Comparison of ENCODE assay signal across 13 cellular contexts in the genomic region with DNA sequence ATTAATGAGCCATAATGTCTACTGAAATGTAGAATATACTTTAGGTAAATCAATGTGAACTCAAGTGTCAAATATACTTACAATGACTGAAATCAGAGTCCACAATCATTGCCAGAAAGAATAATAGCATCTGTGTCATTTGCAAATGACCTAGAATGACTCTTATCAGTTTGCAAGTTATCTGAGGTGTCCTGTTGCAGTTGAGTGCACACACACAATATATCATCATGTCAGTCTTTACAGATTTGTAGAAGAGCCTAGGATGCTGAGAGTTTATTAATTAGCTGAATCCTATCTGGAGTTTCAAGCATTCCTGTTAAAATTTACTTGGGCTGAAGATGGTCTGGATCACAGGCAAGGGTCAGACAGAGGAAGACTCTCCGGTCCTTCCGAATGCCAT.
A peak's percentile ranks its signal among the peaks of the same experiment; 100 is the strongest.
DNase-seq lines count a peak whose midpoint lies in the region; ATAC-seq and TF ChIP-seq lines count a peak whose summit lies in the region.
"Had no signal": no experiment of that assay in that cellular context is flagged by ENCODE, and none has a peak within 500 bp of the region (broad histone marks: within the 10 kb centered on the region; RNA-seq: fewer than 3 reads in every experiment).

No MANE protein-coding gene starts in this region.

- DNase-seq in NCI-H82 (lab: John Stamatoyannopoulos, UW) (peak; percentile 34), NCI-H82 treated with DMSO at 0.1 percent for 48 hours (lab: John Stamatoyannopoulos, UW; ENCODE audit: unreplicated experiment) (no peak), NCI-H146 treated with DMSO at 0.1 percent for 48 hours (lab: John Stamatoyannopoulos, UW; ENCODE audit: unreplicated experiment) (peak; percentile 82), SK-N-DZ (ENCODE audit: low spot score) (peak; percentile 49), GM20000 (ENCODE audit: low spot score) (no peak)
- no peak for DNase-seq in activated T-cell treated with anti-CD3 and anti-CD28 coated beads, Interleukin-2, amount 50 U/mL, for 48 hours
- DNase-seq: 8988T; CD8-positive, alpha-beta T cell; DMS153; DMS79; GF-D8 had no signal

- ATAC-seq in HG02571 (IDR thresholded peaks at IDR 0.05; ENCODE audit: unreplicated experiment) = no peak
- ATAC-seq in GM21723 (IDR thresholded peaks at IDR 0.05; ENCODE audit: unreplicated experiment) = no peak
- ATAC-seq: CD8-positive, alpha-beta T cell had no signal

- no peak for TF ChIP-seq CTCF in GM20000 (IDR thresholded peaks at IDR 0.05; ENCODE audit: extremely low read depth, missing control alignments)

Comparison
In these comparisons a context has a peak if more than half of its experiments do, and no peak if none do; other contexts are left out.
1. DNase-seq: peak in NCI-H82 (single experiment), NCI-H146 treated with DMSO at 0.1 percent for 48 hours (single experiment) and SK-N-DZ (single experiment); none in NCI-H82 treated with DMSO at 0.1 percent for 48 hours (single experiment), activated T-cell treated with anti-CD3 and anti-CD28 coated beads, Interleukin-2, amount 50 U/mL, for 48 hours (0 of 2) and GM20000 (single experiment).